In the genomic region with DNA sequence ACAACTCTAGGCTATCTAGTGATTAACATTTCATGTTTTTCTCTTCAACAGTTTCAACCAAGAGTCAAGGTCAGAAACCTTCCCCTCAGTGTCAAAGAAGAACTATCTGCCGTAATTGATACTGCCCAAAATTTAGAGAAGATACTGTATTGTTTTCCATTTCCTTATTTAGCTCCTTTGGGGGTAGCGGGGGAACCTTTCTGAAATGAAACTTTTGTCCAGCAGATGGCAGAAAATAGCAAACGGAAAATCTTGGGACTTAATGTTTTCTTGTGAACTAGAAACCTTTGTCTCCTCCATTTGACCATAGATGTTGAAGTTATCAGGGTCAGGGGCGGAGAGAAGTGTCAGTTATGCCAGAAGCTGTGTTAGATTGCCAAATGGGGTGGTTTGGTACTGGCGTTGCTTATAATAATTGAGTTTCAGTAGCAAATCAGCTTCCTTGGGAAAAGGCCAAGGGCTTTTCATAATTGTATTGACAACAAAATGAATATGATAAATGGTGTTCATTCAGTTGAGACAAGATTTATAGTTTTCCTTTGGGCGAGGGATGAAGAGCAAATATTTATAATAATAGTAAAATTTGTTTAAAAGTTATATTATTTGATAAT, we compare ENCODE assay signal across 8 cellular contexts.
A peak's percentile ranks its signal among the peaks of the same experiment; 100 is the strongest.
DNase-seq lines count a peak whose midpoint lies in the region; ATAC-seq and TF ChIP-seq lines count a peak whose summit lies in the region.

No MANE protein-coding gene starts in this region.

- H3K27me3 ChIP-seq in lower lobe of right lung (ENCODE audit: low read depth), result no peaks in the 10 kb centered on the region

- intact Hi-C loops in lower lobe of right lung (cut with DNase I), result no loop called here

- in situ Hi-C loops in T47D (cut with HindIII; ENCODE audit: low pct_unique_long_range_greater_than_20kb, low sequenced_read_pairs), result no loop called here

- TF ChIP-seq CTCF in lower lobe of right lung (IDR thresholded peaks at IDR 0.05), result peak; percentile 64

- DNase-seq in COLO829 (ENCODE audit: low spot score), result peak; percentile 12
- DNase-seq in NOMO-1 (lab: John Stamatoyannopoulos, UW; ENCODE audit: unreplicated experiment in 2 of 2), result peak; percentile 21 to 68
- DNase-seq in T47D (ENCODE audit: low read depth in 1 of 2, low spot score in 1 of 2), result peak; percentile 30 to 69
- no peak for DNase-seq in lower lobe of right lung
- DNase-seq in UCSD-AML1 (lab: John Stamatoyannopoulos, UW; ENCODE audit: unreplicated experiment), result no peak
- DNase-seq in substantia nigra (lab: John Stamatoyannopoulos, UW), result no peak

- H3K9me3 ChIP-seq in lower lobe of right lung, result no peaks in the 10 kb centered on the region

- no peak overlapping the region for H3K27ac ChIP-seq in lower lobe of right lung
- H3K27ac ChIP-seq in substantia nigra (ENCODE audit: low read depth, low read length, poor library complexity, severe bottlenecking), result no peak overlapping the region

- H3K4me1 ChIP-seq in lower lobe of right lung, result peaks cover 4% of the 10 kb centered on the region

- H3K36me3 ChIP-seq in lower lobe of right lung, result no peaks in the 10 kb centered on the region

- peak; percentile 65 for ATAC-seq in GM19351 (IDR thresholded peaks at IDR 0.05; ENCODE audit: unreplicated experiment)
- ATAC-seq in lower lobe of right lung, result no peak
- ATAC-seq in HG03469 (IDR thresholded peaks at IDR 0.05; ENCODE audit: unreplicated experiment), result no peak

- no peak overlapping the region for H3K4me3 ChIP-seq in lower lobe of right lung

Comparison
In these comparisons a context has a peak if more than half of its experiments do, and no peak if none do; other contexts are left out.
1. DNase-seq: peak in COLO829 (single experiment), NOMO-1 (2 of 2) and T47D (2 of 2); none in lower lobe of right lung (single experiment), UCSD-AML1 (single experiment) and substantia nigra (0 of 49).